10 cellular contexts compared by ENCODE assay signal in the genomic region with DNA sequence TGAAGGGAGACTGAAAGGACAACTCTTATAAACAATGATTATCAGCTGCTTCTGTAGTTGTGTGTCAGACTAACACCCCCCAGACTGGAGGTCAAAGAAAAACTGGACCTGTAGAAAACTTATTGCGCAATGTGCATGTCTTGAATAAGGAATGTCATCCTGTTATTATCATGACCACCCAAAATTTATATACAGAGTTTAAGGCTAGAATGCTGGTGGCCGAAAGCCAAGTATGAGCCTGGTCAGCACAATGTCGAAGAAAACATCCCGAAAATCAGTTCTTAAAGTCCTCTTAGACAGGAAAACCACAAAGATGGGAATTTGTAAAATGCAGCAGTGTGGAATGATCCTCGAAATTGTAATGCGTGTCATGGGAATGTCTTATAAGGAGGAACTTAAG. TPM values are rescaled to one million over a fixed set of nuclear protein-coding genes. Genes with fewer than 3 reads are reported as not detected.
DNase-seq lines count a peak whose midpoint lies in the region; ATAC-seq, FAIRE-seq and TF ChIP-seq lines count a peak whose summit lies in the region.
"Had no signal": no experiment of that assay in that cellular context is flagged by ENCODE, and none has a peak within 500 bp of the region (broad histone marks: within the 10 kb centered on the region; RNA-seq: fewer than 3 reads in every experiment).

No MANE protein-coding gene starts in this region.

- H3K4me1 ChIP-seq in astrocyte (ENCODE audit: insufficient read depth, low read length) (peaks cover 54% of the 10 kb centered on the region), colonic mucosa (peaks cover 7% of the 10 kb centered on the region)

- ATAC-seq in stimulated activated memory B cell treated with anti-CD40 and anti-IgM and Interleukin-4, amounts not matched to agents 10 μg/mL and 1 μg/mL and 100 μg/mL, for 72 hours: no peak
- ATAC-seq in GM21390 (IDR thresholded peaks at IDR 0.05; ENCODE audit: unreplicated experiment): no peak
- ATAC-seq: Panc1 had no signal

- H3K27me3 Mint-ChIP-seq in astrocyte (ENCODE audit: low read depth, unreplicated experiment): no peaks in the 10 kb centered on the region
- no peaks in the 10 kb centered on the region for H3K27me3 Mint-ChIP-seq in stimulated activated memory B cell treated with anti-CD40 and anti-IgM and Interleukin-4, amounts not matched to agents 10 μg/mL and 1 μg/mL and 100 μg/mL, for 72 hours

- H3K4me2 ChIP-seq in astrocyte (ENCODE audit: low read length): peak overlapping the region; percentile 69

- intact Hi-C loops in colonic mucosa (cut with DNase I): no loop called here

- no peaks in the 10 kb centered on the region for H4K20me1 ChIP-seq in astrocyte (ENCODE audit: insufficient read depth, low read length)

- H3K36me3 ChIP-seq in astrocyte (ENCODE audit: insufficient read depth, low read length): peaks cover 4% of the 10 kb centered on the region
- H3K36me3 ChIP-seq in kidney epithelial cell (ENCODE audit: control insufficient read depth, insufficient read depth, low read length): no peaks in the 10 kb centered on the region
- H3K36me3 ChIP-seq in colonic mucosa: no peaks in the 10 kb centered on the region

- H3K79me2 ChIP-seq in astrocyte (ENCODE audit: insufficient read depth, low read length): peaks cover 61% of the 10 kb centered on the region

- DNase-seq in HCEC 1CT (peak; percentile 97), astrocyte (ENCODE audit: low read depth) (peak; percentile 100), kidney epithelial cell (ENCODE audit: low read depth) (peak; percentile 79), COR-L47 (lab: John Stamatoyannopoulos, UW) (no peak), NCI-H524 treated with DMSO at 0.1 percent for 48 hours (lab: John Stamatoyannopoulos, UW) (no peak), colonic mucosa (no peak)
- DNase-seq: substantia nigra had no signal

- peaks cover 66% of the 10 kb centered on the region for H3K4me1 Mint-ChIP-seq in astrocyte (ENCODE audit: low read depth, unreplicated experiment)
- H3K4me1 Mint-ChIP-seq in stimulated activated memory B cell treated with anti-CD40 and anti-IgM and Interleukin-4, amounts not matched to agents 10 μg/mL and 1 μg/mL and 100 μg/mL, for 72 hours: peaks cover 56% of the 10 kb centered on the region

- no peaks in the 10 kb centered on the region for H3K27me3 ChIP-seq in astrocyte (ENCODE audit: insufficient read depth, low read length)
- no peaks in the 10 kb centered on the region for H3K27me3 ChIP-seq in kidney epithelial cell (ENCODE audit: control insufficient read depth, insufficient read depth, low read length)
- H3K27me3 ChIP-seq in colonic mucosa: no peaks in the 10 kb centered on the region

- TF ChIP-seq CTCF in astrocyte (IDR thresholded peaks at IDR 0.05; ENCODE audit: insufficient read depth, low read depth, low read length) (no peak), kidney epithelial cell (IDR thresholded peaks at IDR 0.05; ENCODE audit: insufficient read depth, low read length, poor library complexity, severe bottlenecking) (no peak), colonic mucosa (IDR thresholded peaks at IDR 0.05) (no peak)

- no peak overlapping the region for H3K4me3 Mint-ChIP-seq in astrocyte (ENCODE audit: unreplicated experiment)
- no peak overlapping the region for H3K4me3 Mint-ChIP-seq in stimulated activated memory B cell treated with anti-CD40 and anti-IgM and Interleukin-4, amounts not matched to agents 10 μg/mL and 1 μg/mL and 100 μg/mL, for 72 hours

- H3K27ac ChIP-seq in astrocyte (ENCODE audit: low read depth, low read length) (peak overlapping the region; percentile 75), colonic mucosa (no peak overlapping the region)

- H3K9me3 ChIP-seq in astrocyte (ENCODE audit: insufficient read depth, low read depth, low read length) (no peaks in the 10 kb centered on the region), colonic mucosa (no peaks in the 10 kb centered on the region)

- peak overlapping the region; percentile 97 for H3K27ac Mint-ChIP-seq in astrocyte (ENCODE audit: unreplicated experiment)
- peak overlapping the region; percentile 52 for H3K27ac Mint-ChIP-seq in stimulated activated memory B cell treated with anti-CD40 and anti-IgM and Interleukin-4, amounts not matched to agents 10 μg/mL and 1 μg/mL and 100 μg/mL, for 72 hours

- FAIRE-seq in astrocyte (lab: Jason Lieb, UNC): peak; percentile 80

- no peaks in the 10 kb centered on the region for H3K9me3 Mint-ChIP-seq in astrocyte (ENCODE audit: unreplicated experiment)
- no peaks in the 10 kb centered on the region for H3K9me3 Mint-ChIP-seq in stimulated activated memory B cell treated with anti-CD40 and anti-IgM and Interleukin-4, amounts not matched to agents 10 μg/mL and 1 μg/mL and 100 μg/mL, for 72 hours

- peaks cover 22% of the 10 kb centered on the region for H3K36me3 Mint-ChIP-seq in astrocyte (ENCODE audit: low read depth, unreplicated experiment)
- H3K36me3 Mint-ChIP-seq in stimulated activated memory B cell treated with anti-CD40 and anti-IgM and Interleukin-4, amounts not matched to agents 10 μg/mL and 1 μg/mL and 100 μg/mL, for 72 hours: peaks cover 84% of the 10 kb centered on the region

- H3K4me3 ChIP-seq in astrocyte (ENCODE audit: insufficient read depth, low read depth, low read length) (peak overlapping the region; percentile 14), kidney epithelial cell (ENCODE audit: low read depth, low read length) (no peak overlapping the region), colonic mucosa (no peak overlapping the region)

- peak overlapping the region; percentile 55 for H3K9ac ChIP-seq in astrocyte (ENCODE audit: low read length)
- no peak overlapping the region for H3K9ac ChIP-seq in colonic mucosa (ENCODE audit: low read depth in 2 of 2, low read length in 2 of 2)

- no peak overlapping the region for H2AFZ ChIP-seq in astrocyte (ENCODE audit: low read depth, low read length)

RNA-seq across cellular contexts. Expression of a gene that starts 29.3 kb away (rescaled TPM):
- total RNA-seq in astrocyte: 49.5 and 56.8 TPM in 2 replicates
- 50.7 and 58.3 TPM in 2 replicates for total RNA-seq in kidney epithelial cell
- 10 to 100 TPM in 1 of 2 donors, 1 to 10 TPM in 1; 4.0 to 10.2 TPM for total RNA-seq in colonic mucosa

Comparison
In these comparisons a context has a peak if more than half of its experiments do, and no peak if none do; other contexts are left out.
1. DNase-seq: peak in HCEC 1CT (single experiment), astrocyte (single experiment) and kidney epithelial cell (single experiment); none in COR-L47 (single experiment), NCI-H524 treated with DMSO at 0.1 percent for 48 hours (single experiment) and colonic mucosa (single experiment).